8 cellular contexts compared by ENCODE assay signal in the genomic region with DNA sequence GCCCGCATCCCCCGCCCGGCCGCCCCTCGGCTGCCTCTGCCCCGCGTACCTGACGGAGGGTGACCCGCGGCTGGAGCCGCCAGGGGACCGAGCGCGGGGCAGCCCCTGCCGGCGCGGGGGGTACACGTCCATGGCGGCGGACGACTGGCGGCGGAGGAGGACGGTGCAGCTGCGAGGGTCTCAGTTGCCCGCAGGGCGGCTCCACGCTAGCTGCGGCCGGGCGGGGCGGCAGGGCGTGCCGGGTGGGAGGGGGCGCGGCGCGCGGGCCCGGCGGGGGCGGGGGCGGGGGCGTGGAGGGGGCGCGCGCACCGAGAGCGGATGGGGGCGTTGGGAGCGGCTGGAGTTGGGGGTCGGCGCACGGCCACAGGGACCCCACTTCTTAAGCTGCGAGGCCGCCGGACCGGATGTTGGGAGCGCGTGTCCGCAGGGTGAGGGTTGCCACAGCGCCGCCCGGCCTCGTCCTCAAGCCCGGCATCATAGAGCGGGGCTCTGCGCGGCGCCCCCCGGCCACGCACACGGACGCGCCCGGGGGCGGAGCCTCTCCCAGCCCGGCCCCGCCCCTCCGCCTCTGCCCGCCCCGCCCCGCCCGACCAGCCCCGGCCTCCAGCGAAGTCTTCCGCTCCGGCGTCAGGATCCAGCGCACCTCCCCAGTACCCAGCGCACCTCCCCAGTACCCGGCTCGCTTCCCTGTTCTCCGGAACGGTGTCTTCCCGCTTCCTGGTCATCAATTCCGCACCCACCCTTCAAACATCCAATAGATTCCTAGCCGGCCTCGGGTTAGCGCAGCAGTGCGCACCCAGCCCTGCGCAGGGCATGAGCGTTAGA. TPM values are rescaled to one million over a fixed set of nuclear protein-coding genes. Genes with fewer than 3 reads are reported as not detected.
A peak's percentile ranks its signal among the peaks of the same experiment; 100 is the strongest.
DNase-seq lines count a peak whose midpoint lies in the region; ATAC-seq and TF ChIP-seq lines count a peak whose summit lies in the region.

Gene DNAAF9 (minus strand): TSS at position 244 of the 825 bp plus-strand sequence. CDS start 112 bp downstream, at position 132.

- WGBS in gastroesophageal sphincter (ENCODE audit: low coverage in 1 of 2), 2 donors = 0% methylated on average over 7 of the region's 103 CpGs; no CpG with 5 or more reads in 1 of the 2 donors

- TF ChIP-seq EP300 in gastroesophageal sphincter (IDR thresholded peaks at IDR 0.05) = no peak

- ATAC-seq in RWPE2 (ENCODE audit: low read depth) (peak; percentile 69), gastroesophageal sphincter (peak; percentile 75)

- H3K27me3 Mint-ChIP-seq in IgD-negative memory B cell = peaks cover 1% of the 10 kb centered on the region
- peaks cover 4% of the 10 kb centered on the region for H3K27me3 Mint-ChIP-seq in activated naive CD4-positive, alpha-beta T cell treated with anti-CD3 and anti-CD28 coated beads for 36 hours (ENCODE audit: low read depth)

- H3K27ac ChIP-seq in RWPE2 (ENCODE audit: poor library complexity, severe bottlenecking) (peak within 1 kb of the TSS; percentile 67), gastroesophageal sphincter (peak within 1 kb of the TSS; percentile 96 to 98 (median 96)), neutrophil (peak within 1 kb of the TSS; percentile 41), subcutaneous abdominal adipose tissue (ENCODE audit: low read depth, low read length) (peak within 1 kb of the TSS; percentile 74)

- peak within 1 kb of the TSS; percentile 85 for H3K4me3 ChIP-seq in AG10803 (ENCODE audit: low read length)
- H3K4me3 ChIP-seq in RWPE2 (ENCODE audit: severe bottlenecking) = peak within 1 kb of the TSS; percentile 81
- peak within 1 kb of the TSS; percentile 94 to 98 for H3K4me3 ChIP-seq in gastroesophageal sphincter
- H3K4me3 ChIP-seq in neutrophil (ENCODE audit: low read depth in 1 of 2, low read length in 1 of 2) = peak within 1 kb of the TSS; percentile 71 to 85
- peak within 1 kb of the TSS; percentile 85 to 98 (median 94) for H3K4me3 ChIP-seq in subcutaneous abdominal adipose tissue (ENCODE audit: low read depth in 1 of 5, low read length in 5 of 5)

- H3K9me3 Mint-ChIP-seq in IgD-negative memory B cell = no peaks in the 10 kb centered on the region
- H3K9me3 Mint-ChIP-seq in activated naive CD4-positive, alpha-beta T cell treated with anti-CD3 and anti-CD28 coated beads for 36 hours = no peaks in the 10 kb centered on the region

- H3K27me3 ChIP-seq in RWPE2 (ENCODE audit: insufficient read depth, poor library complexity, severe bottlenecking) (no peaks in the 10 kb centered on the region), gastroesophageal sphincter (no peaks in the 10 kb centered on the region), neutrophil (peaks cover 28% of the 10 kb centered on the region), subcutaneous abdominal adipose tissue (ENCODE audit: control insufficient read depth in 5 of 5, insufficient read depth in 4 of 5, low read length in 5 of 5) (no peaks in the 10 kb centered on the region)

- peak within 1 kb of the TSS; percentile 59 to 88 (median 86) for H3K9ac ChIP-seq in subcutaneous abdominal adipose tissue (ENCODE audit: low read length in 5 of 5)

- DNase-seq in AG10803 (ENCODE audit: low read depth) (peak; percentile 69), GM19238 (ENCODE audit: insufficient read length, low spot score) (peak; percentile 63), RWPE2 (ENCODE audit: low spot score) (peak; percentile 88)
- peak; percentile 63 for DNase-seq in activated naive CD4-positive, alpha-beta T cell treated with anti-CD3 and anti-CD28 coated beads for 36 hours

- peaks cover 1% of the 10 kb centered on the region for H3K36me3 Mint-ChIP-seq in IgD-negative memory B cell
- H3K36me3 Mint-ChIP-seq in activated naive CD4-positive, alpha-beta T cell treated with anti-CD3 and anti-CD28 coated beads for 36 hours (ENCODE audit: low read depth) = peaks cover 2% of the 10 kb centered on the region

- peak in 1 of 2 donors; percentile 40 for TF ChIP-seq POLR2A in gastroesophageal sphincter (IDR thresholded peaks at IDR 0.05)

- no peak; the same call in 1 of the 2 replicates for TF ChIP-seq CTCF in AG10803 (conservative IDR thresholded peaks at IDR 0.05; ENCODE audit: low read length)
- peak; percentile 44 for TF ChIP-seq CTCF in RWPE2 (IDR thresholded peaks at IDR 0.05; ENCODE audit: poor library complexity, severe bottlenecking)
- TF ChIP-seq CTCF in gastroesophageal sphincter (IDR thresholded peaks at IDR 0.05) = peak; percentile 23 to 82 (median 60)
- TF ChIP-seq CTCF in neutrophil (IDR thresholded peaks at IDR 0.05) = no peak

- H3K27ac Mint-ChIP-seq in IgD-negative memory B cell = peak within 1 kb of the TSS; percentile 88 to 96 (median 93)
- H3K27ac Mint-ChIP-seq in activated naive CD4-positive, alpha-beta T cell treated with anti-CD3 and anti-CD28 coated beads for 36 hours = peak within 1 kb of the TSS; percentile 57

- H3K36me3 ChIP-seq in RWPE2 (ENCODE audit: low read depth) (no peaks in the 10 kb centered on the region), gastroesophageal sphincter (no peaks in the 10 kb centered on the region), neutrophil (no peaks in the 10 kb centered on the region), subcutaneous abdominal adipose tissue (ENCODE audit: control insufficient read depth in 5 of 5, insufficient read depth in 5 of 5, low read length in 5 of 5) (peaks cover 0 to 3% (median 0%) of the 10 kb centered on the region in 5 donors)

- H3K4me3 Mint-ChIP-seq in IgD-negative memory B cell = peak within 1 kb of the TSS; percentile 97 to 98 (median 98)
- H3K4me3 Mint-ChIP-seq in activated naive CD4-positive, alpha-beta T cell treated with anti-CD3 and anti-CD28 coated beads for 36 hours = peak within 1 kb of the TSS; percentile 95

- intact Hi-C loops in activated naive CD4-positive, alpha-beta T cell treated with anti-CD3 and anti-CD28 coated beads for 36 hours (cut with micrococcal nuclease) = loop anchor here (1.0 to 10.0 kb wide), 5 partner anchors 63 to 577 kb away; partner anchors contain the start of genes ADISSP, ATRN, ITPA and PCED1A

- H3K4me1 ChIP-seq in RWPE2 (ENCODE audit: insufficient read depth, poor library complexity, severe bottlenecking) (peaks cover 5% of the 10 kb centered on the region), gastroesophageal sphincter (peaks cover 0 to 29% (median 5%) of the 10 kb centered on the region in 3 donors), neutrophil (ENCODE audit: control insufficient read depth in 1 of 2, insufficient read depth in 1 of 2, low read depth in 1 of 2, low read length in 1 of 2) (peaks cover 17 to 19% of the 10 kb centered on the region in 2 experiments), subcutaneous abdominal adipose tissue (ENCODE audit: control insufficient read depth in 5 of 5, insufficient read depth in 5 of 5, low read length in 5 of 5) (peaks cover 2 to 27% (median 24%) of the 10 kb centered on the region in 5 donors)

- H3K9me3 ChIP-seq in RWPE2 (ENCODE audit: severe bottlenecking) (no peaks in the 10 kb centered on the region), gastroesophageal sphincter (no peaks in the 10 kb centered on the region), neutrophil (no peaks in the 10 kb centered on the region), subcutaneous abdominal adipose tissue (ENCODE audit: control insufficient read depth in 5 of 5, low read length in 5 of 5) (no peaks in the 10 kb centered on the region)

- CTCF ChIA-PET in activated naive CD4-positive, alpha-beta T cell treated with anti-CD3 and anti-CD28 coated beads for 36 hours (lab: Charles Lee) = no interaction called here

- peaks cover 14 to 19% (median 19%) of the 10 kb centered on the region in 3 donors for H3K4me1 Mint-ChIP-seq in IgD-negative memory B cell
- peaks cover 20% of the 10 kb centered on the region for H3K4me1 Mint-ChIP-seq in activated naive CD4-positive, alpha-beta T cell treated with anti-CD3 and anti-CD28 coated beads for 36 hours (ENCODE audit: low read depth)

RNA-seq across cellular contexts. Expression of gene DNAAF9, which starts in this region (rescaled TPM):
- polyA plus RNA-seq in IgD-negative memory B cell = 0.97 TPM
- under 1 TPM; 0.35 to 0.43 TPM for total RNA-seq in activated naive CD4-positive, alpha-beta T cell treated with anti-CD3 and anti-CD28 coated beads for 36 hours
- 10 to 100 TPM; 30.3 to 59.4 (median 35.9) TPM for total RNA-seq in gastroesophageal sphincter

Comparison
In these comparisons a context has a peak if more than half of its experiments do, and no peak if none do; other contexts are left out.
1. Peak in every context shown above with its lines: DNase-seq, ATAC-seq, H3K4me3 ChIP-seq and H3K27ac ChIP-seq.
2. RNA of gene DNAAF9 (total RNA-seq): 30.3 to 59.4 TPM in gastroesophageal sphincter; 0.35 to 0.43 TPM in activated naive CD4-positive, alpha-beta T cell treated with anti-CD3 and anti-CD28 coated beads for 36 hours; every median in the first group is over 10 times any median in the second.
3. Peak in DNase-seq in activated naive CD4-positive, alpha-beta T cell treated with anti-CD3 and anti-CD28 coated beads for 36 hours; RNA of the gene not detected or under 1 TPM.
4. CTCF ChIP-seq: peak in RWPE2 (single experiment) and gastroesophageal sphincter (4 of 4); none in AG10803 (single experiment) and neutrophil (single experiment).
5. H3K27ac ChIP-seq: peak in every context shown above with its lines; median percentile 96 in gastroesophageal sphincter; 74 in subcutaneous abdominal adipose tissue; 67 in RWPE2; 41 in neutrophil.